In genomic region chr6:21467091-21467490, GRCh38 we compare ENCODE assay signal across 22 cellular contexts.
A peak's percentile ranks its signal among the peaks of the same experiment; 100 is the strongest.
DNase-seq lines count a peak whose midpoint lies in the region; ATAC-seq, FAIRE-seq and TF ChIP-seq lines count a peak whose summit lies in the region.
"Had no signal": no experiment of that assay in that cellular context is flagged by ENCODE, and none has a peak within 500 bp of the region (broad histone marks: within the 10 kb centered on the region; RNA-seq: fewer than 3 reads in every experiment).

No MANE protein-coding gene starts in this region.

- H3K56ac ChIP-seq in H9 (ENCODE audit: insufficient read length, low read depth, low read length): no peak overlapping the region

- H2BK120ac ChIP-seq in H9 (ENCODE audit: low read depth, low read length, poor library complexity, severe bottlenecking): no peak overlapping the region

- intact Hi-C loops in HepG2 (cut with micrococcal nuclease; ENCODE audit: unreplicated experiment): no loop called here
- intact Hi-C loops in posterior vena cava (cut with DNase I): no loop called here

- H3K27me3 Mint-ChIP-seq in H9 (ENCODE audit: low read depth): no peaks in the 10 kb centered on the region; the same call in 1 of the 2 replicates
- H3K27me3 Mint-ChIP-seq: B cell; CD4-positive, alpha-beta T cell had no signal

- H3K4me3 Mint-ChIP-seq in H9: no peak overlapping the region
- H3K4me3 Mint-ChIP-seq: B cell; CD4-positive, alpha-beta T cell; CD8-positive, alpha-beta T cell had no signal

- H4K20me1 ChIP-seq in H9 (ENCODE audit: control insufficient read depth, insufficient read depth, insufficient read length): no peaks in the 10 kb centered on the region
- no peaks in the 10 kb centered on the region for H4K20me1 ChIP-seq in HepG2 (ENCODE audit: insufficient read depth, low read length)
- H4K20me1 ChIP-seq: BLaER1 treated with 17β-estradiol and CSF1 and Interleukin-3, amounts not matched to agents 10 nM and 100 nM had no signal

- no peak overlapping the region for H3K23ac ChIP-seq in H9 (ENCODE audit: insufficient read length, low read depth, low read length)

- no peak overlapping the region for H4K8ac ChIP-seq in H9 (replicated peaks; ENCODE audit: insufficient read length, low read depth, low read length)

- ATAC-seq in HepG2 (no peak), GM18909 (IDR thresholded peaks at IDR 0.05; ENCODE audit: poor library complexity, unreplicated experiment) (no peak)
- ATAC-seq: A549; CD8-positive, alpha-beta T cell had no signal

- H3K9me3 ChIP-seq in H9 (ENCODE audit: control insufficient read depth, low read depth, low read length): no peaks in the 10 kb centered on the region
- H3K9me3 ChIP-seq in HepG2 (ENCODE audit: low read length): no peaks in the 10 kb centered on the region
- H3K9me3 ChIP-seq: A549, Caco-2 had no signal

- peaks cover 3 to 4% of the 10 kb centered on the region in 2 experiments; a peak in 3 of 5 replicates for H3K9me3 Mint-ChIP-seq in H9
- H3K9me3 Mint-ChIP-seq: CD4-positive, alpha-beta T cell; CD8-positive, alpha-beta T cell had no signal

- H3K27me3 ChIP-seq in H9 (ENCODE audit: insufficient read depth, low read length) (no peaks in the 10 kb centered on the region), HepG2 (ENCODE audit: control insufficient read depth in 1 of 2, insufficient read depth in 2 of 2, low read length in 2 of 2) (no peaks in the 10 kb centered on the region)
- H3K27me3 ChIP-seq: BLaER1 treated with 17β-estradiol and CSF1 and Interleukin-3, amounts not matched to agents 10 nM and 100 nM had no signal

- no peak overlapping the region for H2BK20ac ChIP-seq in H9 (ENCODE audit: low read depth, low read length, poor library complexity, severe bottlenecking)

- H3K79me1 ChIP-seq in H9 (ENCODE audit: insufficient read depth, low read depth, low read length, poor library complexity, severe bottlenecking): no peaks in the 10 kb centered on the region

- BruUV-seq in HepG2 (replicated peaks; lab: Mats Ljungman, UMichigan): no TSS peak

- TF ChIP-seq POLR2A in HepG2 (IDR thresholded peaks at IDR 0.05; ENCODE audit: insufficient read depth in 1 of 2, low read depth in 2 of 2, low read length in 2 of 2): no peak

- H3K4me2 ChIP-seq in H9 (ENCODE audit: insufficient read depth, insufficient read length, low read length) (no peak overlapping the region), HepG2 (ENCODE audit: low read depth, low read length) (no peak overlapping the region)
- H3K4me2 ChIP-seq: A549; BLaER1 treated with 17β-estradiol and CSF1 and Interleukin-3, amounts not matched to agents 10 nM and 100 nM had no signal

- H2BK5ac ChIP-seq in H9 (ENCODE audit: insufficient read length, low read length): no peak overlapping the region

- H3K27ac Mint-ChIP-seq in H9: no peak overlapping the region
- H3K27ac Mint-ChIP-seq: B cell; CD4-positive, alpha-beta T cell; CD8-positive, alpha-beta T cell had no signal

- no peak overlapping the region for H4K91ac ChIP-seq in H9 (ENCODE audit: insufficient read length, low read depth, low read length)

- POLR2A ChIA-PET in HepG2 (lab: Yijun Ruan, JAX): interaction anchor here (1.5 kb wide), 1 partner anchor 15 kb away, joined by 4 read pairs; no protein-coding TSS in a partner anchor

- no peak overlapping the region for H2BK12ac ChIP-seq in H9 (ENCODE audit: insufficient read length, low read depth, low read length)

- no peak overlapping the region for H3K4me3 ChIP-seq in HepG2 (replicated peaks in 1 of 3; ENCODE audit: insufficient read depth in 1 of 3, low read depth in 2 of 3, low read length in 3 of 3)
- H3K4me3 ChIP-seq: A549; BLaER1 treated with 17β-estradiol and CSF1 and Interleukin-3, amounts not matched to agents 10 nM and 100 nM had no signal

- H3K23me2 ChIP-seq in H9 (ENCODE audit: insufficient read length, low read depth, low read length, poor library complexity, severe bottlenecking): no peaks in the 10 kb centered on the region

- no peak overlapping the region for H3T11ph ChIP-seq in H9 (ENCODE audit: low read length)

- WGBS in H9 (ENCODE audit: extremely low coverage, insufficient read length, low lambda C conversion rate): no CpG with 5 or more reads among the region's 8 CpGs
- 84% methylated on average over 7 of the region's 8 CpGs for WGBS in HepG2 (ENCODE audit: low lambda C conversion rate)

- no peaks in the 10 kb centered on the region for H3K36me3 ChIP-seq in HepG2 (replicated peaks in 1 of 2; ENCODE audit: control insufficient read depth in 1 of 2, insufficient read depth in 2 of 2, low read length in 2 of 2)
- H3K36me3 ChIP-seq: BLaER1 treated with 17β-estradiol and CSF1 and Interleukin-3, amounts not matched to agents 10 nM and 100 nM had no signal

- H3K9ac ChIP-seq in H9 (ENCODE audit: extremely low read depth, insufficient read length, low read length) (no peak overlapping the region), HepG2 (ENCODE audit: insufficient read depth, low read depth, low read length) (no peak overlapping the region)
- H3K9ac ChIP-seq: BLaER1 treated with 17β-estradiol and CSF1 and Interleukin-3, amounts not matched to agents 10 nM and 100 nM had no signal

- CTCF ChIA-PET in HepG2 (lab: Yijun Ruan, JAX; ENCODE audit: low intra/inter-chr PET ratio, low total read pairs): no interaction called here

- TF ChIP-seq EP300 in HepG2 (IDR thresholded peaks at IDR 0.05; ENCODE audit: low read depth in 2 of 2, low read length in 2 of 2): no peak
- no peak for TF ChIP-seq EP300 in HepG2 (CRISPR knock-in tag; IDR thresholded peaks at IDR 0.05; ENCODE audit: borderline replicate concordance)

- no peaks in the 10 kb centered on the region for H3K79me2 ChIP-seq in H9 (ENCODE audit: insufficient read depth, low read length)
- no peaks in the 10 kb centered on the region for H3K79me2 ChIP-seq in HepG2 (ENCODE audit: insufficient read depth, low read length)

- H3K18ac ChIP-seq in H9 (ENCODE audit: insufficient read length, low read depth, low read length): no peak overlapping the region

- 0 out of 2 replicates have a peak overlapping the region, but pooled peaks have one; percentile 80 for H2BK15ac ChIP-seq in H9 (ENCODE audit: low read depth, low read length)

- H4K5ac ChIP-seq in H9 (ENCODE audit: insufficient read length, low read depth, low read length): no peak overlapping the region

- peak; percentile 9 for DNase-seq in activated gamma-delta T cell (lab: John Stamatoyannopoulos, UW)
- DNase-seq in activated gamma-delta T cell treated with Interleukin-2 at 50 U/mL for 16 hours: no peak
- no peak for DNase-seq in H9
- DNase-seq in HepG2 (ENCODE audit: low spot score): no peak
- DNase-seq in posterior vena cava (ENCODE audit: low spot score): no peak
- DNase-seq in NCI-H2107 treated with DMSO at 0.1 percent for 48 hours (lab: John Stamatoyannopoulos, UW; ENCODE audit: unreplicated experiment): no peak
- DNase-seq: AML-193; Caco-2; Calu3; CD4-positive, alpha-beta T cell; CD8-positive, alpha-beta T cell; DMS79 treated with DMSO at 0.1 percent for 48 hours; GF-D8 had no signal

- H3K4me1 Mint-ChIP-seq in H9: no peaks in the 10 kb centered on the region
- H3K4me1 Mint-ChIP-seq: B cell had no signal

- H3K4ac ChIP-seq in H9 (ENCODE audit: low read depth, low read length): no peak overlapping the region

- in situ Hi-C loops in HepG2 (cut with HindIII; ENCODE audit: extremely low pct_ligation_motif_present, low pct_unique_long_range_greater_than_20kb): no loop called here

- H2AK5ac ChIP-seq in H9 (ENCODE audit: insufficient read length, low read length): no peak overlapping the region

- TF ChIP-seq CTCF in H9 (conservative IDR thresholded peaks at IDR 0.05): no peak
- no peak for TF ChIP-seq CTCF in VCaP (conservative IDR thresholded peaks at IDR 0.05)
- TF ChIP-seq CTCF in HepG2 (CRISPR knock-in tag; IDR thresholded peaks at IDR 0.05): no peak

- no peak overlapping the region for H2AFZ ChIP-seq in H9 (ENCODE audit: low read length)
- H2AFZ ChIP-seq in HepG2 (ENCODE audit: low read length): no peak overlapping the region

- H3K4me1 ChIP-seq in H9 (ENCODE audit: insufficient read depth, low read length) (no peaks in the 10 kb centered on the region), HepG2 (ENCODE audit: insufficient read depth, low read length) (peaks cover 28% of the 10 kb centered on the region)
- H3K4me1 ChIP-seq: BLaER1 treated with 17β-estradiol and CSF1 and Interleukin-3, amounts not matched to agents 10 nM and 100 nM had no signal

- peaks cover 0 to 6% (median 3%) of the 10 kb centered on the region in 3 experiments; a peak in 4 of 7 replicates for H3K36me3 Mint-ChIP-seq in H9 (ENCODE audit: insufficient read depth in 1 of 3, low read depth in 3 of 3)
- H3K36me3 Mint-ChIP-seq: CD8-positive, alpha-beta T cell had no signal

- H3K27ac ChIP-seq in H9 (ENCODE audit: insufficient read length, low read depth, low read length) (no peak overlapping the region), VCaP (peak overlapping the region; percentile 72), HepG2 (ENCODE audit: extremely low read length, insufficient read depth, low read length) (no peak overlapping the region)
- H3K27ac ChIP-seq: A549; BLaER1 treated with 17β-estradiol and CSF1 and Interleukin-3, amounts not matched to agents 10 nM and 100 nM; C4-2B had no signal

- FAIRE-seq in HepG2 (lab: Jason Lieb, UNC): no peak
- FAIRE-seq: A549, D721Med, G401.6, GM12891 had no signal

- no peak for TF ChIP-seq RAD21 in HepG2 (CRISPR knock-in tag; IDR thresholded peaks at IDR 0.05)

- no peak overlapping the region; the same call in 1 of the 2 replicates for H3K14ac ChIP-seq in H9 (ENCODE audit: insufficient read depth, low read length)

TF ChIP-seq in HepG2, 621 proteins besides CTCF, POLR2A, EP300 and RAD21 (continues in another document):
- no peak for TF ChIP-seq ZNF160 (CRISPR knock-in tag; IDR thresholded peaks at IDR 0.05)
- TF ChIP-seq HINFP (CRISPR knock-in tag; IDR thresholded peaks at IDR 0.05; ENCODE audit: low read depth): no peak
- no peak for TF ChIP-seq HOXA5 (CRISPR knock-in tag; IDR thresholded peaks at IDR 0.05)
